1 cellular context compared by ENCODE assay signal in the genomic region with DNA sequence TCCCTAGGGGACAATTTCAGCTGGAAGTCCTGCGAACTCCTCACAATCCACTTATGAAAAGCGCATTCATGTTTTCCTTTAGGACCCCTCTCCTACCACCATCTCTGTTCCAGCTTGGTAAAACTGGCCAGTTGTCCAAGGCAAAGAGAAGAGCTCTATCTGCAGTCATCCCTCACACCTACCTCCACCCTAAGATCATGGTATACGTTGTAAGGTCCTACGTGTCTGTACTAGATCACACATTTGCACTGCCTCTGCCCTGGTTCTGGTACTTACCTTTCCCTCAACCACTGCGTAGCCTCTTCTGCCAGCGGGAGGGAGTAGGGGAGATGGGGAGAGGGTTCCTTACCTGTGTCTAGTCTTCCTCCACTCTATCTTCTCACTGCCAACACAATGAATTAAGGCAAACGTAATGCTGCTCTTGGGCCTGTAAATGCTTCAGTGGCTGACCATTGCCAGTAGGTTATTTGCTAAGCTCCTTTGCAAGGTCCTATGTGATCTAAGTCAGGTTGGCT.
TF ChIP-seq lines count a peak whose summit lies in the region.

No MANE protein-coding gene starts in this region.

TF ChIP-seq in K562, 482 proteins besides CTCF, POLR2A, EP300 and RAD21 (continued from another document and continues in another):
- TF ChIP-seq, protein P1, sequence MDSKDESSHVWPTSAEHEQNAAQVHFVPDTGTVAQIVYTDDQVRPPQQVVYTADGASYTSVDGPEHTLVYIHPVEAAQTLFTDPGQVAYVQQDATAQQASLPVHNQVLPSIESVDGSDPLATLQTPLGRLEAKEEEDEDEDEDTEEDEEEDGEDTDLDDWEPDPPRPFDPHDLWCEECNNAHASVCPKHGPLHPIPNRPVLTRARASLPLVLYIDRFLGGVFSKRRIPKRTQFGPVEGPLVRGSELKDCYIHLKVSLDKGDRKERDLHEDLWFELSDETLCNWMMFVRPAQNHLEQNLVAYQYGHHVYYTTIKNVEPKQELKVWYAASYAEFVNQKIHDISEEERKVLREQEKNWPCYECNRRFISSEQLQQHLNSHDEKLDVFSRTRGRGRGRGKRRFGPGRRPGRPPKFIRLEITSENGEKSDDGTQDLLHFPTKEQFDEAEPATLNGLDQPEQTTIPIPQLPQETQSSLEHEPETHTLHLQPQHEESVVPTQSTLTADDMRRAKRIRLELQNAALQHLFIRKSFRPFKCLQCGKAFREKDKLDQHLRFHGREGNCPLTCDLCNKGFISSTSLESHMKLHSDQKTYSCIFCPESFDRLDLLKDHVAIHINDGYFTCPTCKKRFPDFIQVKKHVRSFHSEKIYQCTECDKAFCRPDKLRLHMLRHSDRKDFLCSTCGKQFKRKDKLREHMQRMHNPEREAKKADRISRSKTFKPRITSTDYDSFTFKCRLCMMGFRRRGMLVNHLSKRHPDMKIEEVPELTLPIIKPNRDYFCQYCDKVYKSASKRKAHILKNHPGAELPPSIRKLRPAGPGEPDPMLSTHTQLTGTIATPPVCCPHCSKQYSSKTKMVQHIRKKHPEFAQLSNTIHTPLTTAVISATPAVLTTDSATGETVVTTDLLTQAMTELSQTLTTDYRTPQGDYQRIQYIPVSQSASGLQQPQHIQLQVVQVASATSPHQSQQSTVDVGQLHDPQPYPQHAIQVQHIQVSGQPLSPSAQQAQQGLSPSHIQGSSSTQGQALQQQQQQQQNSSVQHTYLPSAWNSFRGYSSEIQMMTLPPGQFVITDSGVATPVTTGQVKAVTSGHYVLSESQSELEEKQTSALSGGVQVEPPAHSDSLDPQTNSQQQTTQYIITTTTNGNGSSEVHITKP (IDR thresholded peaks at IDR 0.05; ENCODE audit: partially characterized antibody) = no peak
- TF ChIP-seq, protein P2, sequence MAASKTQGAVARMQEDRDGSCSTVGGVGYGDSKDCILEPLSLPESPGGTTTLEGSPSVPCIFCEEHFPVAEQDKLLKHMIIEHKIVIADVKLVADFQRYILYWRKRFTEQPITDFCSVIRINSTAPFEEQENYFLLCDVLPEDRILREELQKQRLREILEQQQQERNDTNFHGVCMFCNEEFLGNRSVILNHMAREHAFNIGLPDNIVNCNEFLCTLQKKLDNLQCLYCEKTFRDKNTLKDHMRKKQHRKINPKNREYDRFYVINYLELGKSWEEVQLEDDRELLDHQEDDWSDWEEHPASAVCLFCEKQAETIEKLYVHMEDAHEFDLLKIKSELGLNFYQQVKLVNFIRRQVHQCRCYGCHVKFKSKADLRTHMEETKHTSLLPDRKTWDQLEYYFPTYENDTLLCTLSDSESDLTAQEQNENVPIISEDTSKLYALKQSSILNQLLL (CRISPR knock-in tag; IDR thresholded peaks at IDR 0.05; ENCODE audit: borderline replicate concordance) = no peak
- no peak for TF ChIP-seq ZKSCAN3 (CRISPR knock-in tag; IDR thresholded peaks at IDR 0.05)
- peak in 1 of 2 experiments; percentile 54; a peak in 1 of 4 replicates for TF ChIP-seq SRF (CRISPR knock-in tag; IDR thresholded peaks at IDR 0.05)
- TF ChIP-seq, protein P3, sequence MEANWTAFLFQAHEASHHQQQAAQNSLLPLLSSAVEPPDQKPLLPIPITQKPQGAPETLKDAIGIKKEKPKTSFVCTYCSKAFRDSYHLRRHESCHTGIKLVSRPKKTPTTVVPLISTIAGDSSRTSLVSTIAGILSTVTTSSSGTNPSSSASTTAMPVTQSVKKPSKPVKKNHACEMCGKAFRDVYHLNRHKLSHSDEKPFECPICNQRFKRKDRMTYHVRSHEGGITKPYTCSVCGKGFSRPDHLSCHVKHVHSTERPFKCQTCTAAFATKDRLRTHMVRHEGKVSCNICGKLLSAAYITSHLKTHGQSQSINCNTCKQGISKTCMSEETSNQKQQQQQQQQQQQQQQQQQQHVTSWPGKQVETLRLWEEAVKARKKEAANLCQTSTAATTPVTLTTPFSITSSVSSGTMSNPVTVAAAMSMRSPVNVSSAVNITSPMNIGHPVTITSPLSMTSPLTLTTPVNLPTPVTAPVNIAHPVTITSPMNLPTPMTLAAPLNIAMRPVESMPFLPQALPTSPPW (CRISPR knock-in tag; IDR thresholded peaks at IDR 0.05) = no peak
- TF ChIP-seq POLR2AphosphoS5 (IDR thresholded peaks at IDR 0.05; ENCODE audit: control insufficient read depth, insufficient read depth, low read depth, low read length) = no peak
- TF ChIP-seq PHF20 (IDR thresholded peaks at IDR 0.05; ENCODE audit: partially characterized antibody) = no peak
- TF ChIP-seq NR4A1 (CRISPR knock-in tag; IDR thresholded peaks at IDR 0.05) = no peak
- no peak for TF ChIP-seq NR4A1 (tag; IDR thresholded peaks at IDR 0.05)
- TF ChIP-seq BRCA1 (IDR thresholded peaks at IDR 0.05) = no peak
- TF ChIP-seq BRCA1 (CRISPR knock-in tag; IDR thresholded peaks at IDR 0.05) = 0 out of 2 replicates have a peak, but pooled peaks have one; percentile 24
- 0 out of 2 replicates have a peak, but pooled peaks have one; percentile 0 for TF ChIP-seq ZNF232 (CRISPR knock-in tag; IDR thresholded peaks at IDR 0.05)
- no peak for TF ChIP-seq PHB (CRISPR knock-in tag; IDR thresholded peaks at IDR 0.05)
- TF ChIP-seq RFX1 (IDR thresholded peaks at IDR 0.05) = no peak
- TF ChIP-seq MTA2 (IDR thresholded peaks at IDR 0.05; ENCODE audit: low read depth) = no peak
- no peak for TF ChIP-seq CEBPB (tag; IDR thresholded peaks at IDR 0.05)
- TF ChIP-seq, protein P4, sequence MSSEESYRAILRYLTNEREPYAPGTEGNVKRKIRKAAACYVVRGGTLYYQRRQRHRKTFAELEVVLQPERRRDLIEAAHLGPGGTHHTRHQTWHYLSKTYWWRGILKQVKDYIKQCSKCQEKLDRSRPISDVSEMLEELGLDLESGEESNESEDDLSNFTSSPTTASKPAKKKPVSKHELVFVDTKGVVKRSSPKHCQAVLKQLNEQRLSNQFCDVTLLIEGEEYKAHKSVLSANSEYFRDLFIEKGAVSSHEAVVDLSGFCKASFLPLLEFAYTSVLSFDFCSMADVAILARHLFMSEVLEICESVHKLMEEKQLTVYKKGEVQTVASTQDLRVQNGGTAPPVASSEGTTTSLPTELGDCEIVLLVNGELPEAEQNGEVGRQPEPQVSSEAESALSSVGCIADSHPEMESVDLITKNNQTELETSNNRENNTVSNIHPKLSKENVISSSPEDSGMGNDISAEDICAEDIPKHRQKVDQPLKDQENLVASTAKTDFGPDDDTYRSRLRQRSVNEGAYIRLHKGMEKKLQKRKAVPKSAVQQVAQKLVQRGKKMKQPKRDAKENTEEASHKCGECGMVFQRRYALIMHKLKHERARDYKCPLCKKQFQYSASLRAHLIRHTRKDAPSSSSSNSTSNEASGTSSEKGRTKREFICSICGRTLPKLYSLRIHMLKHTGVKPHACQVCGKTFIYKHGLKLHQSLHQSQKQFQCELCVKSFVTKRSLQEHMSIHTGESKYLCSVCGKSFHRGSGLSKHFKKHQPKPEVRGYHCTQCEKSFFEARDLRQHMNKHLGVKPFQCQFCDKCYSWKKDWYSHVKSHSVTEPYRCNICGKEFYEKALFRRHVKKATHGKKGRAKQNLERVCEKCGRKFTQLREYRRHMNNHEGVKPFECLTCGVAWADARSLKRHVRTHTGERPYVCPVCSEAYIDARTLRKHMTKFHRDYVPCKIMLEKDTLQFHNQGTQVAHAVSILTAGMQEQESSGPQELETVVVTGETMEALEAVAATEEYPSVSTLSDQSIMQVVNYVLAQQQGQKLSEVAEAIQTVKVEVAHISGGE (CRISPR knock-in tag; IDR thresholded peaks at IDR 0.05) = 0 out of 6 replicates have a peak, but pooled peaks of 1 of the 3 experiments have one; percentile 16
- TF ChIP-seq HSF4 (CRISPR knock-in tag; IDR thresholded peaks at IDR 0.05; ENCODE audit: borderline replicate concordance) = no peak
- no peak for TF ChIP-seq ZNF699 (CRISPR knock-in tag; IDR thresholded peaks at IDR 0.05; ENCODE audit: insufficient replicate concordance)
- TF ChIP-seq WHSC1 (IDR thresholded peaks at IDR 0.05; ENCODE audit: low read length) = no peak
- TF ChIP-seq CC2D1A (IDR thresholded peaks at IDR 0.05) = no peak
- no peak for TF ChIP-seq ETV1 (tag; conservative IDR thresholded peaks at IDR 0.05; ENCODE audit: low read depth)
- TF ChIP-seq, protein P5, sequence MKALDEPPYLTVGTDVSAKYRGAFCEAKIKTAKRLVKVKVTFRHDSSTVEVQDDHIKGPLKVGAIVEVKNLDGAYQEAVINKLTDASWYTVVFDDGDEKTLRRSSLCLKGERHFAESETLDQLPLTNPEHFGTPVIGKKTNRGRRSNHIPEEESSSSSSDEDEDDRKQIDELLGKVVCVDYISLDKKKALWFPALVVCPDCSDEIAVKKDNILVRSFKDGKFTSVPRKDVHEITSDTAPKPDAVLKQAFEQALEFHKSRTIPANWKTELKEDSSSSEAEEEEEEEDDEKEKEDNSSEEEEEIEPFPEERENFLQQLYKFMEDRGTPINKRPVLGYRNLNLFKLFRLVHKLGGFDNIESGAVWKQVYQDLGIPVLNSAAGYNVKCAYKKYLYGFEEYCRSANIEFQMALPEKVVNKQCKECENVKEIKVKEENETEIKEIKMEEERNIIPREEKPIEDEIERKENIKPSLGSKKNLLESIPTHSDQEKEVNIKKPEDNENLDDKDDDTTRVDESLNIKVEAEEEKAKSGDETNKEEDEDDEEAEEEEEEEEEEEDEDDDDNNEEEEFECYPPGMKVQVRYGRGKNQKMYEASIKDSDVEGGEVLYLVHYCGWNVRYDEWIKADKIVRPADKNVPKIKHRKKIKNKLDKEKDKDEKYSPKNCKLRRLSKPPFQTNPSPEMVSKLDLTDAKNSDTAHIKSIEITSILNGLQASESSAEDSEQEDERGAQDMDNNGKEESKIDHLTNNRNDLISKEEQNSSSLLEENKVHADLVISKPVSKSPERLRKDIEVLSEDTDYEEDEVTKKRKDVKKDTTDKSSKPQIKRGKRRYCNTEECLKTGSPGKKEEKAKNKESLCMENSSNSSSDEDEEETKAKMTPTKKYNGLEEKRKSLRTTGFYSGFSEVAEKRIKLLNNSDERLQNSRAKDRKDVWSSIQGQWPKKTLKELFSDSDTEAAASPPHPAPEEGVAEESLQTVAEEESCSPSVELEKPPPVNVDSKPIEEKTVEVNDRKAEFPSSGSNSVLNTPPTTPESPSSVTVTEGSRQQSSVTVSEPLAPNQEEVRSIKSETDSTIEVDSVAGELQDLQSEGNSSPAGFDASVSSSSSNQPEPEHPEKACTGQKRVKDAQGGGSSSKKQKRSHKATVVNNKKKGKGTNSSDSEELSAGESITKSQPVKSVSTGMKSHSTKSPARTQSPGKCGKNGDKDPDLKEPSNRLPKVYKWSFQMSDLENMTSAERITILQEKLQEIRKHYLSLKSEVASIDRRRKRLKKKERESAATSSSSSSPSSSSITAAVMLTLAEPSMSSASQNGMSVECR (CRISPR knock-in tag; IDR thresholded peaks at IDR 0.05) = no peak
- TF ChIP-seq NFYB (IDR thresholded peaks at IDR 0.05; ENCODE audit: extremely low read depth, insufficient read length) = no peak
- TF ChIP-seq, protein P6, sequence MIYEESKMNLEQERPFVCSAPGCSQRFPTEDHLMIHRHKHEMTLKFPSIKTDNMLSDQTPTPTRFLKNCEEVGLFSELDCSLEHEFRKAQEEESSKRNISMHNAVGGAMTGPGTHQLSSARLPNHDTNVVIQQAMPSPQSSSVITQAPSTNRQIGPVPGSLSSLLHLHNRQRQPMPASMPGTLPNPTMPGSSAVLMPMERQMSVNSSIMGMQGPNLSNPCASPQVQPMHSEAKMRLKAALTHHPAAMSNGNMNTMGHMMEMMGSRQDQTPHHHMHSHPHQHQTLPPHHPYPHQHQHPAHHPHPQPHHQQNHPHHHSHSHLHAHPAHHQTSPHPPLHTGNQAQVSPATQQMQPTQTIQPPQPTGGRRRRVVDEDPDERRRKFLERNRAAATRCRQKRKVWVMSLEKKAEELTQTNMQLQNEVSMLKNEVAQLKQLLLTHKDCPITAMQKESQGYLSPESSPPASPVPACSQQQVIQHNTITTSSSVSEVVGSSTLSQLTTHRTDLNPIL (CRISPR knock-in tag; IDR thresholded peaks at IDR 0.05) = no peak
- no peak for TF ChIP-seq PCBP1 (IDR thresholded peaks at IDR 0.05; ENCODE audit: low read depth, low read length, poor library complexity, severe bottlenecking)
- TF ChIP-seq PHB2 (IDR thresholded peaks at IDR 0.05; ENCODE audit: low read depth) = no peak
- TF ChIP-seq BCOR (IDR thresholded peaks at IDR 0.05) = no peak
- TF ChIP-seq, protein P7, sequence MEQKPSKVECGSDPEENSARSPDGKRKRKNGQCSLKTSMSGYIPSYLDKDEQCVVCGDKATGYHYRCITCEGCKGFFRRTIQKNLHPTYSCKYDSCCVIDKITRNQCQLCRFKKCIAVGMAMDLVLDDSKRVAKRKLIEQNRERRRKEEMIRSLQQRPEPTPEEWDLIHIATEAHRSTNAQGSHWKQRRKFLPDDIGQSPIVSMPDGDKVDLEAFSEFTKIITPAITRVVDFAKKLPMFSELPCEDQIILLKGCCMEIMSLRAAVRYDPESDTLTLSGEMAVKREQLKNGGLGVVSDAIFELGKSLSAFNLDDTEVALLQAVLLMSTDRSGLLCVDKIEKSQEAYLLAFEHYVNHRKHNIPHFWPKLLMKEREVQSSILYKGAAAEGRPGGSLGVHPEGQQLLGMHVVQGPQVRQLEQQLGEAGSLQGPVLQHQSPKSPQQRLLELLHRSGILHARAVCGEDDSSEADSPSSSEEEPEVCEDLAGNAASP (IDR thresholded peaks at IDR 0.05) = no peak
- no peak for TF ChIP-seq NFRKB (IDR thresholded peaks at IDR 0.05; ENCODE audit: low read depth)
- TF ChIP-seq ERF (CRISPR knock-in tag; IDR thresholded peaks at IDR 0.05) = no peak
- TF ChIP-seq, protein P8, sequence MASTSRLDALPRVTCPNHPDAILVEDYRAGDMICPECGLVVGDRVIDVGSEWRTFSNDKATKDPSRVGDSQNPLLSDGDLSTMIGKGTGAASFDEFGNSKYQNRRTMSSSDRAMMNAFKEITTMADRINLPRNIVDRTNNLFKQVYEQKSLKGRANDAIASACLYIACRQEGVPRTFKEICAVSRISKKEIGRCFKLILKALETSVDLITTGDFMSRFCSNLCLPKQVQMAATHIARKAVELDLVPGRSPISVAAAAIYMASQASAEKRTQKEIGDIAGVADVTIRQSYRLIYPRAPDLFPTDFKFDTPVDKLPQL (IDR thresholded peaks at IDR 0.05; ENCODE audit: extremely low read depth, insufficient read length) = no peak
- no peak for TF ChIP-seq RFX5 (IDR thresholded peaks at IDR 0.05; ENCODE audit: low read depth, low read length)
- TF ChIP-seq, protein P9, sequence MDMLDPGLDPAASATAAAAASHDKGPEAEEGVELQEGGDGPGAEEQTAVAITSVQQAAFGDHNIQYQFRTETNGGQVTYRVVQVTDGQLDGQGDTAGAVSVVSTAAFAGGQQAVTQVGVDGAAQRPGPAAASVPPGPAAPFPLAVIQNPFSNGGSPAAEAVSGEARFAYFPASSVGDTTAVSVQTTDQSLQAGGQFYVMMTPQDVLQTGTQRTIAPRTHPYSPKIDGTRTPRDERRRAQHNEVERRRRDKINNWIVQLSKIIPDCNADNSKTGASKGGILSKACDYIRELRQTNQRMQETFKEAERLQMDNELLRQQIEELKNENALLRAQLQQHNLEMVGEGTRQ (CRISPR knock-in tag; IDR thresholded peaks at IDR 0.05) = no peak
- no peak for TF ChIP-seq ZNF77 (CRISPR knock-in tag; IDR thresholded peaks at IDR 0.05)
- no peak for TF ChIP-seq ETV6 (IDR thresholded peaks at IDR 0.05; ENCODE audit: borderline replicate concordance in 1 of 2, low read depth in 2 of 2, low read length in 1 of 2)
- TF ChIP-seq ETV6 (CRISPR knock-in tag; IDR thresholded peaks at IDR 0.05; ENCODE audit: borderline replicate concordance) = no peak
- peak; percentile 11; the same call in 1 of the 2 replicates for TF ChIP-seq OTX1 (CRISPR knock-in tag; IDR thresholded peaks at IDR 0.05)
- no peak for TF ChIP-seq SIX5 (IDR thresholded peaks at IDR 0.05; ENCODE audit: borderline replicate concordance in 1 of 2, insufficient read depth in 1 of 2, low read depth in 1 of 2, low read length in 2 of 2)
- no peak for TF ChIP-seq CREB1 (IDR thresholded peaks at IDR 0.05)
- no peak for TF ChIP-seq CREB1 (CRISPR knock-in tag; IDR thresholded peaks at IDR 0.05)
- TF ChIP-seq HMG20A (CRISPR knock-in tag; conservative IDR thresholded peaks at IDR 0.05) = no peak
- TF ChIP-seq, protein P10, sequence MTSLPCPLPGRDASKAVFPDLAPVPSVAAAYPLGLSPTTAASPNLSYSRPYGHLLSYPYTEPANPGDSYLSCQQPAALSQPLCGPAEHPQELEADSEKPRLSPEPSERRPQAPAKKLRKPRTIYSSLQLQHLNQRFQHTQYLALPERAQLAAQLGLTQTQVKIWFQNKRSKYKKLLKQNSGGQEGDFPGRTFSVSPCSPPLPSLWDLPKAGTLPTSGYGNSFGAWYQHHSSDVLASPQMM (CRISPR knock-in tag; IDR thresholded peaks at IDR 0.05) = no peak
